In the genomic region with DNA sequence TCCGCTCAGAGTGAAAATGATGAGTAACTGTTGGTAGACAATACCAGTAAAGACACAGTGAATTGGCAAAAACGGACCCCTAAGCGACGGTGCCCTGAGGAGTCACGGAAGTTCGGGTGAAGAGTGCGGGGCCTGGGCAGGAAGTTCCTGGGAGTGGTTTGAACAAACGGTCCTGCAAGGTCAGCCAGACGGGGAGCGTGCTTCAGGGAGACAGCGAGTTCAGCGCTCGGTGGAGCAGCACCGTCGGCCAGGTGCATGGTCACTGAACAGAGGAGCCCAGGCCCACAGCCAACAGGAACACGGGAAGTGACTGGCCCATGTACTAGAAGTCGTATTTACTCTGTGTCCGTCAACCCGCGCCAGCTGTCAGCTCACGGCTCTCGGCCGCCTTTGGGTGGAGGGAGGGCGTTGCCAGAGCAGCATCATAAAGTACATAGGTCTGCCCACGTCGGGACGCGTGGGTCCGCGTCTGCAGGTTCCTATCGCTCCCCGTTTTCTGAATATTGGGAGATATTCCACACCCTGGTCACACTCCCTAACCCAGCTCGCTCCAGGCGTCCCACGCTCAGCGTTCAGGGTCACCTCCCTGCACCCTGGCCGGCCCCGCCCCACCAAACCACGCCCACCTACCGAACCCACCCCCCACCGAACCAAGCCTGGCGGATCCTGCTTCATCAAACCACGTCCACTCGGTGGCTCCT, we compare ENCODE assay signal across 8 cellular contexts.
DNase-seq lines count a peak whose midpoint lies in the region; ATAC-seq lines count a peak whose summit lies in the region.

No MANE protein-coding gene starts in this region.

- peaks cover 19% of the 10 kb centered on the region for H3K27me3 Mint-ChIP-seq in activated T-cell treated with anti-CD3 and anti-CD28 coated beads, Interleukin-2, amount 50 U/mL, for 24 hours

- H3K4me3 ChIP-seq in BLaER1: peak overlapping the region; percentile 49

- peaks cover 14% of the 10 kb centered on the region for H3K4me1 Mint-ChIP-seq in activated T-cell treated with anti-CD3 and anti-CD28 coated beads, Interleukin-2, amount 50 U/mL, for 24 hours (ENCODE audit: low read depth)

- no peak overlapping the region for H3K27ac ChIP-seq in BLaER1

- peak overlapping the region; percentile 83 for H3K4me3 Mint-ChIP-seq in activated T-cell treated with anti-CD3 and anti-CD28 coated beads, Interleukin-2, amount 50 U/mL, for 24 hours

- no peaks in the 10 kb centered on the region; the same call in 1 of the 2 replicates for H3K9me3 ChIP-seq in BLaER1

- DNase-seq in NCI-H2029 treated with DMSO at 0.1 percent for 48 hours (lab: John Stamatoyannopoulos, UW): peak; percentile 87
- DNase-seq in activated T-cell treated with anti-CD3 and anti-CD28 coated beads, Interleukin-2, amount 50 U/mL, for 24 hours: peak; percentile 73
- peak; percentile 36 for DNase-seq in left cardiac atrium
- DNase-seq in stimulated activated CD4-positive, alpha-beta T cell treated with anti-CD3 and anti-CD28 coated beads, Interleukin-12 subunit alpha, Interleukin-12 subunit beta, amount 100 ng/mL, for 4 hours: peak; percentile 7
- DNase-seq in mesenteric fat pad (ENCODE audit: low spot score): no peak
- no peak for DNase-seq in NCI-H187 (lab: John Stamatoyannopoulos, UW)

- no peaks in the 10 kb centered on the region for H3K36me3 Mint-ChIP-seq in activated T-cell treated with anti-CD3 and anti-CD28 coated beads, Interleukin-2, amount 50 U/mL, for 24 hours (ENCODE audit: low read depth)

- intact Hi-C loops in left cardiac atrium (cut with DNase I): no loop called here

- H3K36me3 ChIP-seq in BLaER1: no peaks in the 10 kb centered on the region

- ATAC-seq in GM21381 (IDR thresholded peaks at IDR 0.05; ENCODE audit: unreplicated experiment) (peak; percentile 71), left cardiac atrium (peak in 1 of 2 donors; percentile 88)

- H3K9ac ChIP-seq in BLaER1: no peak overlapping the region

- no peaks in the 10 kb centered on the region for H4K20me1 ChIP-seq in BLaER1

- peaks cover 10% of the 10 kb centered on the region for H3K27me3 ChIP-seq in BLaER1

- H3K27ac Mint-ChIP-seq in activated T-cell treated with anti-CD3 and anti-CD28 coated beads, Interleukin-2, amount 50 U/mL, for 24 hours: peak overlapping the region; percentile 85

- H3K9me3 Mint-ChIP-seq in activated T-cell treated with anti-CD3 and anti-CD28 coated beads, Interleukin-2, amount 50 U/mL, for 24 hours: no peaks in the 10 kb centered on the region

- peak overlapping the region; percentile 84 for H3K4me2 ChIP-seq in BLaER1

- peaks cover 24% of the 10 kb centered on the region for H3K4me1 ChIP-seq in BLaER1

Comparison
In these comparisons a context has a peak if more than half of its experiments do, and no peak if none do; other contexts are left out.
1. DNase-seq: peak in NCI-H2029 treated with DMSO at 0.1 percent for 48 hours (single experiment), activated T-cell treated with anti-CD3 and anti-CD28 coated beads, Interleukin-2, amount 50 U/mL, for 24 hours (single experiment), left cardiac atrium (single experiment) and stimulated activated CD4-positive, alpha-beta T cell treated with anti-CD3 and anti-CD28 coated beads, Interleukin-12 subunit alpha, Interleukin-12 subunit beta, amount 100 ng/mL, for 4 hours (single experiment); none in mesenteric fat pad (single experiment) and NCI-H187 (0 of 2).